8 cellular contexts compared by ENCODE assay signal in the genomic region with DNA sequence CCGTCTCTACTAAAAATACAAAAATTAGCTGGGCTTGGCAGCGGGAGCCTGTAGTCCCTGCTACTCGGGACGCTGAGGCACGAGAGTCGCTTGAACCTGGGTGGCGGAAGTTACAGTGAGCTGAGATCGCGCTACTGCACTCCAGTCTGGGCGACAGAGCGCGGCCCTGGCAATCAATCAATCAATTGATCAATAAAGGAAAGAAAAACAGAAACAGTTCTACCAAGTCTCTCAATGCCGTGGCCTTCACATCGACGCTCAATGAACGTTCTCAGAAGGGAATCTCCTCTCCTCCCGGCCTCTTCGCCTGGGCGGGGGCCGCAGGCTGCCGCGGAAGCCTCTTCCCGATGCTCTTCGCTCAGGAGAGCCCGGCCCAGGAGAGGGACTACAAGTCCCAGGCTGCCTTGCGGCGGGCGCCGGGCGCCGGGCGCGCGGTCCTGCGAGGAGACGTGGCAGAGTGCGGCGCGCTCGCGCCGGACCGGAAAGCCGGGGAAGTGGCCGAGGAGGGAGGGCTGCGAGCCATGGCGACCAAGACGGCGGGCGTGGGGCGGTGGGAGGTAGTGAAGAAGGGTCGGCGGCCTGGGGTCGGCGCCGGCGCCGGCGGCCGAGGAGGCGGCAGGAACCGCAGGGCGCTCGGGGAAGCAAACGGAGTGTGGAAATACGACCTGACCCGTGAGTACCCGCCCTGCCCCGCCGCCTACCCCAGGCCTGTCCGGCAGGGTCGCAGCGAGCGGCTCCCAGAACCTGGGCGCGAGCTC. TPM values are rescaled to one million over a fixed set of nuclear protein-coding genes. Genes with fewer than 3 reads are reported as not detected.
DNase-seq lines count a peak whose midpoint lies in the region; ATAC-seq and TF ChIP-seq lines count a peak whose summit lies in the region.

A gene with protein sequence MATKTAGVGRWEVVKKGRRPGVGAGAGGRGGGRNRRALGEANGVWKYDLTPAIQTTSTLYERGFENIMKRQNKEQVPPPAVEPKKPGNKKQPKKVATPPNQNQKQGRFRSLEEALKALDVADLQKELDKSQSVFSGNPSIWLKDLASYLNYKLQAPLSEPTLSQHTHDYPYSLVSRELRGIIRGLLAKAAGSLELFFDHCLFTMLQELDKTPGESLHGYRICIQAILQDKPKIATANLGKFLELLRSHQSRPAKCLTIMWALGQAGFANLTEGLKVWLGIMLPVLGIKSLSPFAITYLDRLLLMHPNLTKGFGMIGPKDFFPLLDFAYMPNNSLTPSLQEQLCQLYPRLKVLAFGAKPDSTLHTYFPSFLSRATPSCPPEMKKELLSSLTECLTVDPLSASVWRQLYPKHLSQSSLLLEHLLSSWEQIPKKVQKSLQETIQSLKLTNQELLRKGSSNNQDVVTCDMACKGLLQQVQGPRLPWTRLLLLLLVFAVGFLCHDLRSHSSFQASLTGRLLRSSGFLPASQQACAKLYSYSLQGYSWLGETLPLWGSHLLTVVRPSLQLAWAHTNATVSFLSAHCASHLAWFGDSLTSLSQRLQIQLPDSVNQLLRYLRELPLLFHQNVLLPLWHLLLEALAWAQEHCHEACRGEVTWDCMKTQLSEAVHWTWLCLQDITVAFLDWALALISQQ (plus strand): TSS at position 471 of the 758 bp plus-strand sequence. CDS start 51 bp downstream, at position 522.

- peaks cover 53% of the 10 kb centered on the region for H3K4me1 Mint-ChIP-seq in activated T-cell treated with anti-CD3 and anti-CD28 coated beads, Interleukin-2, amount 50 U/mL, for 24 hours (ENCODE audit: low read depth)

- no peaks in the 10 kb centered on the region for H3K9me2 ChIP-seq in PC-3 (replicated peaks; ENCODE audit: low read length)

- peaks cover 87% of the 10 kb centered on the region for H3K36me3 Mint-ChIP-seq in activated T-cell treated with anti-CD3 and anti-CD28 coated beads, Interleukin-2, amount 50 U/mL, for 24 hours (ENCODE audit: low read depth)

- peak within 1 kb of the TSS; percentile 95 for H3K4me3 Mint-ChIP-seq in activated T-cell treated with anti-CD3 and anti-CD28 coated beads, Interleukin-2, amount 50 U/mL, for 24 hours

- H3F3A ChIP-seq in PC-3 (ENCODE audit: low read length, unreplicated experiment), result no peaks in the 10 kb centered on the region

- peak within 1 kb of the TSS; percentile 90 for H3K9ac ChIP-seq in PC-3 (ENCODE audit: low read length)

- TF ChIP-seq CTCF in PC-3 (conservative IDR thresholded peaks at IDR 0.05; ENCODE audit: low read depth, low read length) (no peak), esophagus muscularis mucosa (IDR thresholded peaks at IDR 0.05) (peak in 1 of 3 experiments; percentile 20)

- no peak within 1 kb of the TSS; the same call in 1 of the 2 replicates for H3K27ac ChIP-seq in PC-3 (ENCODE audit: low read length)
- H3K27ac ChIP-seq in esophagus muscularis mucosa (replicated peaks in 1 of 4), result peak within 1 kb of the TSS; percentile 78 to 87 (median 83)

- POLR2A ChIA-PET in PC-3 (lab: Charles Lee; ENCODE audit: unreplicated experiment), result interaction anchor here (0.7 kb wide), 1 partner anchor 365 kb away, joined by 5 read pairs; no protein-coding TSS in a partner anchor

- no TSS peak for BruUV-seq in PC-3 (replicated peaks; lab: Mats Ljungman, UMichigan)

- H2AFZ ChIP-seq in PC-3 (ENCODE audit: low read length), result peak within 1 kb of the TSS; percentile 97

- peaks cover 8% of the 10 kb centered on the region for H3K4me1 ChIP-seq in PC-3 (ENCODE audit: insufficient read depth, low read length)
- peaks cover 15 to 42% (median 34%) of the 10 kb centered on the region in 4 donors for H3K4me1 ChIP-seq in esophagus muscularis mucosa

- H3K36me3 ChIP-seq in PC-3 (ENCODE audit: low read depth, low read length) (peaks cover 28% of the 10 kb centered on the region), esophagus muscularis mucosa (peaks cover 15 to 44% (median 36%) of the 10 kb centered on the region in 4 donors)

- peak; percentile 42 for TF ChIP-seq POLR2A in esophagus muscularis mucosa (IDR thresholded peaks at IDR 0.05; ENCODE audit: low read depth)

- peak; percentile 83 for ATAC-seq in GM21526 (IDR thresholded peaks at IDR 0.05; ENCODE audit: low FRiP score, unreplicated experiment)
- peak; percentile 98 for ATAC-seq in PC-3

- intact Hi-C loops in PC-3 (cut with micrococcal nuclease), result loop anchor here (1.0 to 2.0 kb wide), 2 partner anchors 18 to 54 kb away; a partner anchor contains a TSS
- intact Hi-C loops in esophagus muscularis mucosa (cut with DNase I), result loop anchor here (5.0 kb wide), 1 partner anchor 55 kb away; a partner anchor contains a TSS

- peak within 1 kb of the TSS; percentile 94 for H3K27ac Mint-ChIP-seq in activated T-cell treated with anti-CD3 and anti-CD28 coated beads, Interleukin-2, amount 50 U/mL, for 24 hours

- DNase-seq in DMS153 (lab: John Stamatoyannopoulos, UW), result peak; percentile 68
- peak; percentile 92 for DNase-seq in HuH-7.5 (ENCODE audit: low spot score)
- DNase-seq in PC-3, result peak; percentile 90
- peak; percentile 88 for DNase-seq in activated T-cell treated with anti-CD3 and anti-CD28 coated beads, Interleukin-2, amount 50 U/mL, for 24 hours
- peak; percentile 95 for DNase-seq in esophagus muscularis mucosa (ENCODE audit: extremely low spot score)
- DNase-seq in myocyte (ENCODE audit: low read depth), result peak; percentile 88
- peak; percentile 69 to 75 for DNase-seq in stimulated activated CD8-positive, alpha-beta memory T cell treated with anti-CD3 and anti-CD28 coated beads, Interleukin-7, amount 100 ng/mL, for 48 hours (ENCODE audit: extremely low read depth in 1 of 2, low read depth in 1 of 2)

- H3K27me3 Mint-ChIP-seq in activated T-cell treated with anti-CD3 and anti-CD28 coated beads, Interleukin-2, amount 50 U/mL, for 24 hours, result no peaks in the 10 kb centered on the region

- CTCF ChIA-PET in PC-3 (lab: Charles Lee), result no interaction called here

- 2% methylated on average over 24 of the region's 76 CpGs for WGBS in esophagus muscularis mucosa

- H3K79me2 ChIP-seq in PC-3 (ENCODE audit: low read length), result peaks cover 27% of the 10 kb centered on the region

- peak within 1 kb of the TSS; percentile 88 for H3K4me2 ChIP-seq in PC-3 (ENCODE audit: low read length)

- H3K9me3 Mint-ChIP-seq in activated T-cell treated with anti-CD3 and anti-CD28 coated beads, Interleukin-2, amount 50 U/mL, for 24 hours, result no peaks in the 10 kb centered on the region

- TF ChIP-seq EP300 in esophagus muscularis mucosa (IDR thresholded peaks at IDR 0.05), result no peak

- H4K20me1 ChIP-seq in PC-3 (ENCODE audit: low read length), result no peaks in the 10 kb centered on the region

- H3K9me3 ChIP-seq in PC-3 (ENCODE audit: low read length) (no peaks in the 10 kb centered on the region), esophagus muscularis mucosa (no peaks in the 10 kb centered on the region)

- H3K27me3 ChIP-seq in PC-3 (ENCODE audit: low read length) (no peaks in the 10 kb centered on the region), esophagus muscularis mucosa (no peaks in the 10 kb centered on the region)

- H3K4me3 ChIP-seq in PC-3 (ENCODE audit: low read length) (peak within 1 kb of the TSS; percentile 87), esophagus muscularis mucosa (peak within 1 kb of the TSS; percentile 86 to 91 (median 88))

RNA-seq across cellular contexts. Expression of the gene that starts here (rescaled TPM):
- total RNA-seq in PC-3 (2014; rRNA removed) (43.0 and 56.1 TPM in 2 replicates), esophagus muscularis mucosa (10 to 100 TPM; 26.7 to 47.7 (median 35.3) TPM), myocyte (78.4 and 103 TPM in 2 replicates)
- 126 TPM for polyA plus RNA-seq in myocyte (2012)
